Comparison of ENCODE assay signal across 8 cellular contexts in the genomic region with DNA sequence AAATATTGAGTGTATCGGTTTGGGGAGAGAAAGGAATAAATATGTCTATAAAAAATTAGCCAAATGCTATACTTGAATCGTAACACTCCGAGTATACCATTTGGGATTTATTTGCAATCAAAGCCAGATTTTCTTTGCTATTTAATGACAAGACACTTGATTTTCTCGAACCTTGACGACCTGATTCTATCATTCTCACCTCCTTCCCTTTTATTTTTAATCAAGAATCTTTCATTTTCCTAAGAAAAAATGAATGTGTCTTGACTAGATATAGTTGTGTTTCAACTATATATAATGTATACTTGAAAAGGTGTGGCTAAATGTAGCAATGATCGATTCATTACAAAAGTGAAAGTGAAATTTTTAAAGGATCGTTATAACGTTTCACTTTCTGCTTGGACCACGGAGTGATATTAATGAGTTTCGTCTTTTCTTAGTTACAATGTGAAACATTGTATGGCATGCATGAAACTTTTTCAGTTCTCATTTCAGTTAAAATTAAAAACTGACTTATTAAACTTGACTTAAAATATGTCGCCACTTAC. TPM values are rescaled to one million over a fixed set of nuclear protein-coding genes. Genes with fewer than 3 reads are reported as not detected.
DNase-seq lines count a peak whose midpoint lies in the region; ATAC-seq, FAIRE-seq and TF ChIP-seq lines count a peak whose summit lies in the region.

No MANE protein-coding gene starts in this region.

- H3K27ac ChIP-seq in SK-N-SH (ENCODE audit: low read depth in 2 of 2, low read length in 1 of 2), result peak overlapping the region; percentile 38 to 56; a peak in 3 of 4 replicates
- peak overlapping the region; percentile 65 for H3K27ac ChIP-seq in fibroblast of lung (ENCODE audit: insufficient read depth, low read length)
- H3K27ac ChIP-seq in rectal smooth muscle tissue (ENCODE audit: low read depth, low read length), result peak overlapping the region; percentile 68

- H3K4me2 ChIP-seq in SK-N-SH, result peak overlapping the region; percentile 77
- peak overlapping the region; percentile 99 for H3K4me2 ChIP-seq in fibroblast of lung (ENCODE audit: extremely low read depth, insufficient read depth, low read length)

- H3K79me2 ChIP-seq in SK-N-SH (ENCODE audit: insufficient read depth) (peaks cover 31% of the 10 kb centered on the region), fibroblast of lung (ENCODE audit: control insufficient read depth, insufficient read depth, low read length) (peaks cover 14% of the 10 kb centered on the region)

- FAIRE-seq in RCC 7860 (lab: Jason Lieb, UNC), result peak; percentile 56

- no peak for TF ChIP-seq CTCF in SK-N-SH (IDR thresholded peaks at IDR 0.05)
- TF ChIP-seq CTCF in fibroblast of lung (conservative IDR thresholded peaks at IDR 0.05 in 1 of 2, IDR thresholded peaks at IDR 0.05 in 1 of 2; ENCODE audit: low read depth in 1 of 2, low read length in 2 of 2), result no peak

- peaks cover 20% of the 10 kb centered on the region for H3F3A ChIP-seq in SK-N-SH (replicated peaks; ENCODE audit: insufficient read depth)

- no peaks in the 10 kb centered on the region for H3K27me3 ChIP-seq in SK-N-SH (ENCODE audit: insufficient read depth)
- H3K27me3 ChIP-seq in fibroblast of lung (ENCODE audit: control insufficient read depth, insufficient read depth, low read length), result no peaks in the 10 kb centered on the region
- H3K27me3 ChIP-seq in rectal smooth muscle tissue (ENCODE audit: control insufficient read depth, insufficient read depth, low read length), result no peaks in the 10 kb centered on the region

- 1% methylated on average over 11 of the region's 11 CpGs for WGBS in SK-N-SH (ENCODE audit: low lambda C conversion rate)

- H3K36me3 ChIP-seq in SK-N-SH (replicated peaks in 1 of 2; ENCODE audit: control insufficient read depth in 1 of 2, insufficient read depth in 2 of 2, low read length in 1 of 2), result peaks cover 21 to 22% of the 10 kb centered on the region in 2 experiments
- peaks cover 2% of the 10 kb centered on the region for H3K36me3 ChIP-seq in fibroblast of lung (ENCODE audit: control insufficient read depth, insufficient read depth, low read length)
- peaks cover 8% of the 10 kb centered on the region for H3K36me3 ChIP-seq in rectal smooth muscle tissue (ENCODE audit: control insufficient read depth, insufficient read depth, low read length)

- TF ChIP-seq EP300 in SK-N-SH (IDR thresholded peaks at IDR 0.05; ENCODE audit: borderline replicate concordance in 1 of 2, low read depth in 1 of 2, low read length in 1 of 2), result no peak

- peak overlapping the region; percentile 72 for H3K9ac ChIP-seq in SK-N-SH
- peak overlapping the region; percentile 64 for H3K9ac ChIP-seq in fibroblast of lung (ENCODE audit: insufficient read depth, low read length)
- H3K9ac ChIP-seq in rectal smooth muscle tissue (ENCODE audit: low read length), result no peak overlapping the region

- CTCF ChIA-PET in SK-N-SH (lab: Yijun Ruan, JAX), result interaction anchor here (0.5 to 6.2 kb wide), 8 partner anchors 11 to 440 kb away, joined by 3 to 84 read pairs (median 7); a partner anchor contains a TSS

- H2AFZ ChIP-seq in SK-N-SH (ENCODE audit: low read depth), result peak overlapping the region; percentile 82
- H2AFZ ChIP-seq in fibroblast of lung (ENCODE audit: low read length), result no peak overlapping the region

- H3K4me1 ChIP-seq in SK-N-SH (ENCODE audit: control insufficient read depth in 1 of 2, insufficient read depth in 2 of 2, low read depth in 1 of 2, low read length in 1 of 2), result peaks cover 15 to 17% of the 10 kb centered on the region in 2 experiments
- H3K4me1 ChIP-seq in fibroblast of lung (ENCODE audit: control insufficient read depth, extremely low read depth, insufficient read depth, low read length), result no peaks in the 10 kb centered on the region
- H3K4me1 ChIP-seq in rectal smooth muscle tissue (ENCODE audit: control insufficient read depth, insufficient read depth, low read length), result peaks cover 6% of the 10 kb centered on the region

- TF ChIP-seq RAD21 in SK-N-SH (IDR thresholded peaks at IDR 0.05; ENCODE audit: low read length), result no peak

- ATAC-seq in SK-N-SH treated with all-trans-retinoic acid at 6 μM for 48 hours, result no peak
- peak; percentile 48 for ATAC-seq in HG02840 (IDR thresholded peaks at IDR 0.05; ENCODE audit: low FRiP score, unreplicated experiment)

- peak overlapping the region; percentile 81 to 93 for H3K4me3 ChIP-seq in SK-N-SH (ENCODE audit: low read depth in 2 of 2, low read length in 1 of 2)
- peak overlapping the region; percentile 65 to 99 (median 84) for H3K4me3 ChIP-seq in fibroblast of lung (replicated peaks in 1 of 4; ENCODE audit: control extremely low read depth in 1 of 4, insufficient read depth in 1 of 4, low read depth in 3 of 4, low read length in 4 of 4)
- H3K4me3 ChIP-seq in rectal smooth muscle tissue (ENCODE audit: low read length), result peak overlapping the region; percentile 80

- no peaks in the 10 kb centered on the region for H3K9me2 ChIP-seq in SK-N-SH

- POLR2A ChIA-PET in SK-N-SH (lab: Yijun Ruan, JAX), result interaction anchor here (0.9 to 1.4 kb wide), 4 partner anchors 17 to 257 kb away, joined by 3 read pairs; no protein-coding TSS in a partner anchor

- no peaks in the 10 kb centered on the region for H3K9me3 ChIP-seq in SK-N-SH
- H3K9me3 ChIP-seq in fibroblast of lung (ENCODE audit: control insufficient read depth, insufficient read depth, low read depth, low read length), result no peaks in the 10 kb centered on the region

- H4K20me1 ChIP-seq in SK-N-SH (ENCODE audit: insufficient read depth) (0 out of 2 replicates have a peak, but pooled peaks cover 4% of the 10 kb centered on the region), fibroblast of lung (ENCODE audit: control insufficient read depth, extremely low read depth, insufficient read depth, low read length) (no peaks in the 10 kb centered on the region)

- DNase-seq in SK-N-SH (no peak), RCC 7860 (ENCODE audit: low spot score) (no peak), fibroblast of lung (ENCODE audit: low read depth in 2 of 2) (peak in 1 of 2 donors; percentile 26), NCI-H1694 treated with DMSO at 0.1 percent for 48 hours (lab: John Stamatoyannopoulos, UW) (no peak)
- no peak for DNase-seq in activated CD4-positive, alpha-beta T cell treated with anti-CD3 and anti-CD28 coated beads for 48 hours

TF ChIP-seq in SK-N-SH, 30 proteins besides CTCF, POLR2A, EP300 and RAD21:
- TF ChIP-seq MXI1 (IDR thresholded peaks at IDR 0.05; ENCODE audit: low read depth, low read length) (no peak), TCF12 (IDR thresholded peaks at IDR 0.05) (no peak), RCOR1 (IDR thresholded peaks at IDR 0.05; ENCODE audit: low read length) (no peak)
TF ChIP-seq in SK-N-SH: peak in this region for 0.

TF ChIP-seq in SK-N-SH treated with all-trans-retinoic acid at 6 μM for 48 hours, 23 proteins besides CTCF, POLR2A, EP300 and RAD21:
- TF ChIP-seq PPARA (CRISPR knock-in tag; IDR thresholded peaks at IDR 0.05; ENCODE audit: borderline replicate concordance) (no peak; the same call in 1 of the 2 replicates), ARNTL (CRISPR knock-in tag; IDR thresholded peaks at IDR 0.05; ENCODE audit: borderline replicate concordance, low read depth) (no peak), GLIS3 (CRISPR knock-in tag; IDR thresholded peaks at IDR 0.05) (no peak), ZC3H10 (CRISPR knock-in tag; IDR thresholded peaks at IDR 0.05) (no peak), ZFP30 (CRISPR knock-in tag; IDR thresholded peaks at IDR 0.05) (no peak), CSDC2 (CRISPR knock-in tag; IDR thresholded peaks at IDR 0.05) (no peak), TCF4 (CRISPR knock-in tag; IDR thresholded peaks at IDR 0.05; ENCODE audit: borderline replicate concordance) (no peak), BACH2 (CRISPR knock-in tag; IDR thresholded peaks at IDR 0.05; ENCODE audit: borderline replicate concordance) (no peak), RARB (CRISPR knock-in tag; IDR thresholded peaks at IDR 0.05) (no peak), ZNF8 (CRISPR knock-in tag; IDR thresholded peaks at IDR 0.05) (no peak)
- TF ChIP-seq, protein P1, sequence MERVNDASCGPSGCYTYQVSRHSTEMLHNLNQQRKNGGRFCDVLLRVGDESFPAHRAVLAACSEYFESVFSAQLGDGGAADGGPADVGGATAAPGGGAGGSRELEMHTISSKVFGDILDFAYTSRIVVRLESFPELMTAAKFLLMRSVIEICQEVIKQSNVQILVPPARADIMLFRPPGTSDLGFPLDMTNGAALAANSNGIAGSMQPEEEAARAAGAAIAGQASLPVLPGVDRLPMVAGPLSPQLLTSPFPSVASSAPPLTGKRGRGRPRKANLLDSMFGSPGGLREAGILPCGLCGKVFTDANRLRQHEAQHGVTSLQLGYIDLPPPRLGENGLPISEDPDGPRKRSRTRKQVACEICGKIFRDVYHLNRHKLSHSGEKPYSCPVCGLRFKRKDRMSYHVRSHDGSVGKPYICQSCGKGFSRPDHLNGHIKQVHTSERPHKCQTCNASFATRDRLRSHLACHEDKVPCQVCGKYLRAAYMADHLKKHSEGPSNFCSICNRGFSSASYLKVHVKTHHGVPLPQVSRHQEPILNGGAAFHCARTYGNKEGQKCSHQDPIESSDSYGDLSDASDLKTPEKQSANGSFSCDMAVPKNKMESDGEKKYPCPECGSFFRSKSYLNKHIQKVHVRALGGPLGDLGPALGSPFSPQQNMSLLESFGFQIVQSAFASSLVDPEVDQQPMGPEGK (CRISPR knock-in tag; IDR thresholded peaks at IDR 0.05; ENCODE audit: borderline replicate concordance), result no peak
- TF ChIP-seq, protein P2, sequence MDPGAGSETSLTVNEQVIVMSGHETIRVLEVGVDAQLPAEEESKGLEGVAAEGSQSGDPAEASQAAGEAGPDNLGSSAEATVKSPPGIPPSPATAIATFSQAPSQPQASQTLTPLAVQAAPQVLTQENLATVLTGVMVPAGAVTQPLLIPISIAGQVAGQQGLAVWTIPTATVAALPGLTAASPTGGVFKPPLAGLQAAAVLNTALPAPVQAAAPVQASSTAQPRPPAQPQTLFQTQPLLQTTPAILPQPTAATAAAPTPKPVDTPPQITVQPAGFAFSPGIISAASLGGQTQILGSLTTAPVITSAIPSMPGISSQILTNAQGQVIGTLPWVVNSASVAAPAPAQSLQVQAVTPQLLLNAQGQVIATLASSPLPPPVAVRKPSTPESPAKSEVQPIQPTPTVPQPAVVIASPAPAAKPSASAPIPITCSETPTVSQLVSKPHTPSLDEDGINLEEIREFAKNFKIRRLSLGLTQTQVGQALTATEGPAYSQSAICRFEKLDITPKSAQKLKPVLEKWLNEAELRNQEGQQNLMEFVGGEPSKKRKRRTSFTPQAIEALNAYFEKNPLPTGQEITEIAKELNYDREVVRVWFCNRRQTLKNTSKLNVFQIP (CRISPR knock-in tag; IDR thresholded peaks at IDR 0.05; ENCODE audit: borderline replicate concordance, low read depth), result no peak

RNA-seq across cellular contexts. Expression of a gene that starts 0.6 kb away (rescaled TPM):
- polyA plus RNA-seq in SK-N-SH (2012; rRNA removed) (54.0 and 56.6 TPM in 2 replicates), fibroblast of lung (59.4 and 77.7 TPM in 2 replicates)
- 57.7 and 66.5 TPM in 2 replicates for polyA plus RNA-seq in SK-N-SH (2012; cell fraction: cytosol; rRNA removed)
- polyA plus RNA-seq in SK-N-SH (2012; cell fraction: nucleus; rRNA removed), result 47.8 and 62.1 TPM in 2 replicates
- total RNA-seq in fibroblast of lung, result 42.9 and 44.4 TPM in 2 replicates
- polyA plus RNA-seq in fibroblast of lung (2012), result 43.6 and 54.4 TPM in 2 replicates
- polyA minus RNA-seq in fibroblast of lung (ENCODE audit: low replicate concordance), result 21.0 and 25.3 TPM in 2 replicates
